17 cellular contexts compared by ENCODE assay signal in the genomic region with DNA sequence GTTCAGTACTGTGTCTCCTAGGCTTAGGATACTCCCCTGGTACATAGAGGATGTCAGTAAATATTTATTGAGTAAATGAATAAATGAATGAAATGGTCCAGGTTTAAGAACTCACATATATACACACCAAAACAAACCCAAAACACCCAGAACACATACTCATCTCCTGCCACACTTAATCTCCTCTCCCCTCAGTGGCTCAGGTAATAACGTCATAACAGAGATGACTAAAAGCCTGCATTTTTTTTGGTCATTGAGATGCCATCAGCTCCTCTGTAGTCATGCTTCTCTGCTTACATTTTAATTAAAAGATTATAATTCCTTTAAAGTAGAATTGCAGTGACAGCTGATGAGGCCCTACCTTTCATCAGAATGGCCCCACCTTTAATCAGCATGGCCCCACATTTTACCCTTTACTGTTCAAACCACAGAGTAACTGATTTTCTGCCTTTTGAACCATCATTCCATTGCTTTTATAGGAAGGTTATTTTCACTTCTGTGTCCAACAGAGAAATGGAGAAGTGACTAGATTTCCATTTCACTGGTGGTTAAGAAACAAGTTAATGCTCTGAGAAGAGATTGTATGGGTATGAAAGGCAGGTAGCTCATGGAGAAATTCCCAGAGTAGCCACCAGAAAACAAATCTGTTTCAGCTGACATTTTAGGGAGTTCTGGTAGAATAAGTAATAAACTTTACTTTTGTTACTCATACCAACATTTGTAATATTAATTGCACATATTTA.
"Had no signal": no experiment of that assay in that cellular context is flagged by ENCODE, and none has a peak within 500 bp of the region (broad histone marks: within the 10 kb centered on the region; RNA-seq: fewer than 3 reads in every experiment).

No MANE protein-coding gene starts in this region.

- ATAC-seq: activated T-helper 17 cell treated with anti-CD3 and anti-CD28 coated beads, Interleukin-2, amount 50 U/mL, for 72 hours; heart right ventricle; naive thymus-derived CD4-positive, alpha-beta T cell had no signal

- H3K4me1 Mint-ChIP-seq: activated T-helper 17 cell treated with anti-CD3 and anti-CD28 coated beads, Interleukin-2, amount 50 U/mL, for 72 hours had no signal

- H3K27ac Mint-ChIP-seq: activated naive CD4-positive, alpha-beta T cell treated with anti-CD3 and anti-CD28 coated beads, Interleukin-2, amount 50 U/mL, for 72 hours; activated T-helper 17 cell treated with anti-CD3 and anti-CD28 coated beads, Interleukin-2, amount 50 U/mL, for 72 hours; brain; naive thymus-derived CD4-positive, alpha-beta T cell; stimulated activated naive CD8-positive, alpha-beta T cell treated with anti-CD3 and anti-CD28 coated beads, Interleukin-15, Interleukin-2, amounts not matched to agents 100 ng/mL and 50 ng/mL, for 24 hours had no signal

- FAIRE-seq: keratinocyte had no signal

- DNase-seq: activated CD4-positive, alpha-beta T cell treated with anti-CD3 and anti-CD28 coated beads, Interleukin-2, amount 50 U/mL, for 1 hour; activated CD4-positive, CD25-positive, alpha-beta regulatory T cell treated with anti-CD3 and anti-CD28 coated beads, Interleukin-2, amount 50 U/mL, for 72 hours; activated T-cell treated with anti-CD3 and anti-CD28 coated beads, Interleukin-2, amount 50 U/mL, for 1 hour; aorta; heart right ventricle; left colon; mesendoderm; naive thymus-derived CD4-positive, alpha-beta T cell; spleen; stimulated activated CD4-positive, alpha-beta T cell treated with anti-CD3 and anti-CD28 coated beads, Interleukin-4, amount 100 ng/mL, for 1 hour; tibial artery; WERI-Rb-1 had no signal

- H3K9me3 Mint-ChIP-seq: activated naive CD4-positive, alpha-beta T cell treated with anti-CD3 and anti-CD28 coated beads, Interleukin-2, amount 50 U/mL, for 72 hours; brain; stimulated activated naive CD8-positive, alpha-beta T cell treated with anti-CD3 and anti-CD28 coated beads, Interleukin-15, Interleukin-2, amounts not matched to agents 100 ng/mL and 50 ng/mL, for 24 hours had no signal

- H3K4me3 Mint-ChIP-seq: activated T-helper 17 cell treated with anti-CD3 and anti-CD28 coated beads, Interleukin-2, amount 50 U/mL, for 72 hours; brain; naive thymus-derived CD4-positive, alpha-beta T cell; stimulated activated naive CD8-positive, alpha-beta T cell treated with anti-CD3 and anti-CD28 coated beads, Interleukin-15, Interleukin-2, amounts not matched to agents 100 ng/mL and 50 ng/mL, for 24 hours had no signal

- H3K27me3 Mint-ChIP-seq: activated T-helper 17 cell treated with anti-CD3 and anti-CD28 coated beads, Interleukin-2, amount 50 U/mL, for 72 hours; brain; naive thymus-derived CD4-positive, alpha-beta T cell; stimulated activated naive CD8-positive, alpha-beta T cell treated with anti-CD3 and anti-CD28 coated beads, Interleukin-15, Interleukin-2, amounts not matched to agents 100 ng/mL and 50 ng/mL, for 24 hours had no signal

- H3K36me3 Mint-ChIP-seq: activated naive CD4-positive, alpha-beta T cell treated with anti-CD3 and anti-CD28 coated beads, Interleukin-2, amount 50 U/mL, for 72 hours; brain; naive thymus-derived CD4-positive, alpha-beta T cell had no signal
